15 cellular contexts compared by ENCODE assay signal in the genomic region with DNA sequence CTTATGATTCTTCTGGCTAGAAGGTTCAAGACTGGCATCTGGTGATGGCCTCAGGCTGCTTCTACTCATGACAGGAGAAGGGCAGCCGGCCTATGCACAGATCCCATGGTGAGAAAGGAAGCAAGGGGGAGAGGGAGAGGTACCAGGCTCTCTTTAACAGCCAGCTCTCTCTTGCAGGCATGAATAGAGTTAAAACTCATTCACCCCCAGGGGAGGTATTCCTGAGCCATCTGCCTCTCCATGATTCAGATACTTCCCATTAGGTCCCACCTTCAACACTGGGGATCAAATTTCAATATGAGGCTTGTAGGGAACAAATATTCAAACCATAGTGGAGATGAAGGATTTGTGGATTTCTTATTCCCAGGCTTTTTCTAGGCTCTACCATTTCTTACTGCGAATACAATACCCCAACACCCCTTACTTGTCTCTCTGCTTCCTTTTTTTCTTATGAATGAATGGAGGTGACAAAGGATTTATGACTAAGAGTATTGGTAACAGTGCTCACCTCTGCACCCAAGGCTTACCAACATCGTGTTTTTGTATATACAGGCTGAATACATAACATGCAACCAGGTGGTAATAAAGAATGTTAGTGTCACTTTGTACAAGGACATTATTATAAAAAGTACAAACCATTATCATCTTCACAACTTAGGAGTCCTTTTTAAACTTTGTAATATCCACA.
A peak's percentile ranks its signal among the peaks of the same experiment; 100 is the strongest.
DNase-seq lines count a peak whose midpoint lies in the region; ATAC-seq and TF ChIP-seq lines count a peak whose summit lies in the region.
"Had no signal": no experiment of that assay in that cellular context is flagged by ENCODE, and none has a peak within 500 bp of the region (broad histone marks: within the 10 kb centered on the region; RNA-seq: fewer than 3 reads in every experiment).

No MANE protein-coding gene starts in this region.

- no peak for ATAC-seq in GM18873 (IDR thresholded peaks at IDR 0.05; ENCODE audit: low FRiP score, unreplicated experiment)

- DNase-seq in DMS 273 treated with DMSO at 0.1 percent for 48 hours (lab: John Stamatoyannopoulos, UW): peak; percentile 66
- peak; percentile 47 for DNase-seq in HCEC 1CT
- DNase-seq in NCI-H524 treated with DMSO at 0.1 percent for 48 hours (lab: John Stamatoyannopoulos, UW): peak; percentile 35
- DNase-seq in fibroblast of mammary gland (ENCODE audit: low read depth): peak; percentile 60
- DNase-seq in substantia nigra (lab: John Stamatoyannopoulos, UW): no peak
- DNase-seq in mucosa of gallbladder (ENCODE audit: low spot score): no peak
- DNase-seq in activated naive CD4-positive, alpha-beta T cell treated with anti-CD3 and anti-CD28 coated beads, Interleukin-2, amount 50 U/mL, for 16 hours: no peak
- DNase-seq: amygdala; CD8-positive, alpha-beta memory T cell; kidney; nucleus accumbens; T-helper 1 cell; tibial artery had no signal

- no peak for TF ChIP-seq CTCF in fibroblast of mammary gland (conservative IDR thresholded peaks at IDR 0.05; ENCODE audit: control insufficient read depth, insufficient read depth, low read depth, low read length)

- no peak overlapping the region for H3K27ac ChIP-seq in substantia nigra (ENCODE audit: low read depth, low read length, poor library complexity, severe bottlenecking)
- H3K27ac ChIP-seq: epithelial cell of prostate, tibial artery had no signal

- H3K4me3 ChIP-seq in fibroblast of mammary gland (ENCODE audit: control insufficient read depth, low read depth, low read length): no peak overlapping the region
- H3K4me3 ChIP-seq: tibial artery had no signal

Comparison
In these comparisons a context has a peak if more than half of its experiments do, and no peak if none do; other contexts are left out.
1. DNase-seq: peak in DMS 273 treated with DMSO at 0.1 percent for 48 hours (single experiment), HCEC 1CT (single experiment), NCI-H524 treated with DMSO at 0.1 percent for 48 hours (single experiment) and fibroblast of mammary gland (single experiment); none in substantia nigra (0 of 49), mucosa of gallbladder (single experiment) and activated naive CD4-positive, alpha-beta T cell treated with anti-CD3 and anti-CD28 coated beads, Interleukin-2, amount 50 U/mL, for 16 hours (single experiment).